ENCODE assay signal across 13 cellular contexts in the genomic region with DNA sequence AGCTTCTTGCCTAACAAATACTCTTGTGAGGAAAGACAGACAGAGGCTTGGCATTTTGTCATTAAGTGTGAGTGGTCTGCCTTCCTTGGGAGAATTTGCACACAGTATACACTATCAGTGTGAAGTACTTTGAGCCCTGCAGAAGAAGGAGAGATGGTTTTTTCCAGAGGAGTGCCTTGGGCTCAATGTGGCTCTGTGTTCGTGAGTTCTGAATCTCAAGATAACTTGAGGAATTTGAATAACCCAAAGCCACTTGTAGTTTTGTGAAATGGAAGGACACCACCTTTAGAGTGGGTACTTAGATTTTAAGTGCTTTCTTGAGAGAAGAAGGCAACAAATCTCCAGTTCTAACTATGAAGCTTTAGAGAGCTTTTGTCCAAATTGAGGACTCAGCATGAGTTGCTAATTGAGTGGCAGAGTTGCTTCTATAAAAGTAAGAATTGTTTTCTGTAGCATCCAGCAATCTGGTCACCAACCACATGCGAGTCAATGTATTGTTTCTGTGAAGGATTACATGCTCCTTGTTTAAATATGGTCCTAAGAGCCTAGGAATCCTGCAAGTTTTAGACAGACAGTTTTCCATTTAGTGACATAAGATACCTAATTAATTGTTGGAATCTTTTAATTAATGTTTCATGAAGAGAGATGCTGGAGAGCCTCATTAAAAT.
DNase-seq lines count a peak whose midpoint lies in the region; ATAC-seq, FAIRE-seq and TF ChIP-seq lines count a peak whose summit lies in the region.
"Had no signal": no experiment of that assay in that cellular context is flagged by ENCODE, and none has a peak within 500 bp of the region (broad histone marks: within the 10 kb centered on the region; RNA-seq: fewer than 3 reads in every experiment).

No MANE protein-coding gene starts in this region.

- no peaks in the 10 kb centered on the region for H3K27me3 ChIP-seq in RWPE2 (ENCODE audit: insufficient read depth, poor library complexity, severe bottlenecking)
- no peaks in the 10 kb centered on the region for H3K27me3 ChIP-seq in endothelial cell of umbilical vein (ENCODE audit: control insufficient read depth in 2 of 2, insufficient read depth in 2 of 2, low read length in 2 of 2)
- H3K27me3 ChIP-seq in naive thymus-derived CD4-positive, alpha-beta T cell (ENCODE audit: control insufficient read depth in 2 of 2, insufficient read depth in 2 of 2, low read length in 2 of 2): no peaks in the 10 kb centered on the region
- H3K27me3 ChIP-seq: ascending aorta, right atrium auricular region had no signal

- H3K9ac ChIP-seq in endothelial cell of umbilical vein (replicated peaks; ENCODE audit: extremely low read depth, insufficient read depth, low read length): no peak overlapping the region

- no peak for TF ChIP-seq CTCF in RWPE2 (IDR thresholded peaks at IDR 0.05; ENCODE audit: poor library complexity, severe bottlenecking)
- TF ChIP-seq CTCF in endothelial cell of umbilical vein (IDR thresholded peaks at IDR 0.05; ENCODE audit: extremely low read depth in 1 of 2, insufficient read depth in 1 of 2, low read depth in 1 of 2, low read length in 2 of 2): no peak
- TF ChIP-seq CTCF in progenitor cell of endocrine pancreas (IDR thresholded peaks at IDR 0.05; ENCODE audit: unreplicated experiment): no peak

- TF ChIP-seq POLR2A in H54 (IDR thresholded peaks at IDR 0.05; ENCODE audit: low read depth, low read length) (no peak), endothelial cell of umbilical vein (IDR thresholded peaks at IDR 0.05; ENCODE audit: low read depth, low read length) (no peak)

- POLR2A ChIA-PET in endothelial cell of umbilical vein (lab: Charles Lee): no interaction called here
- POLR2A ChIA-PET in naive thymus-derived CD4-positive, alpha-beta T cell (lab: Charles Lee): no interaction called here

- H3K4me3 Mint-ChIP-seq in progenitor cell of endocrine pancreas (ENCODE audit: low read depth): no peak overlapping the region
- peak overlapping the region in 5 of 10 donors; percentile 4 to 52 (median 21) for H3K4me3 Mint-ChIP-seq in naive thymus-derived CD4-positive, alpha-beta T cell
- H3K4me3 Mint-ChIP-seq: endodermal cell had no signal

- H2AFZ ChIP-seq in endothelial cell of umbilical vein (ENCODE audit: low read depth, low read length): no peak overlapping the region

- ATAC-seq in RWPE2 (ENCODE audit: low read depth) (no peak), HG02840 (IDR thresholded peaks at IDR 0.05; ENCODE audit: low FRiP score, unreplicated experiment) (no peak)
- ATAC-seq in naive thymus-derived CD4-positive, alpha-beta T cell: no peak
- ATAC-seq: K562 had no signal

- no peaks in the 10 kb centered on the region for H3K9me1 ChIP-seq in endothelial cell of umbilical vein (replicated peaks; ENCODE audit: control insufficient read depth, extremely low read depth, insufficient read depth, low read length)

- no peaks in the 10 kb centered on the region for H3K9me3 Mint-ChIP-seq in progenitor cell of endocrine pancreas (ENCODE audit: low read depth)
- H3K9me3 Mint-ChIP-seq in naive thymus-derived CD4-positive, alpha-beta T cell: peaks cover 0 to 9% (median 0%) of the 10 kb centered on the region in 11 donors
- H3K9me3 Mint-ChIP-seq: endodermal cell had no signal

- peak overlapping the region; percentile 54 for H3K4me2 ChIP-seq in endothelial cell of umbilical vein (ENCODE audit: insufficient read depth, low read length)

- no peak for DNase-seq in H54 (ENCODE audit: insufficient read length, low spot score)
- DNase-seq in RWPE2 (ENCODE audit: low spot score): no peak
- DNase-seq in endothelial cell of umbilical vein (ENCODE audit: low read depth, low spot score): no peak
- peak; percentile 43 for DNase-seq in pons (ENCODE audit: low spot score)
- DNase-seq in progenitor cell of endocrine pancreas (ENCODE audit: low spot score, unreplicated experiment): no peak
- no peak for DNase-seq in naive thymus-derived CD4-positive, alpha-beta T cell
- DNase-seq in stimulated activated CD4-positive, alpha-beta T cell treated with anti-CD3 and anti-CD28 coated beads, Interleukin-4, amount 100 ng/mL, for 1 hour: no peak
- DNase-seq: endodermal cell, NCI-H2081 treated with DMSO at 0.1 percent for 48 hours had no signal

- H3K4me3 ChIP-seq in RWPE2 (ENCODE audit: severe bottlenecking) (no peak overlapping the region), endothelial cell of umbilical vein (replicated peaks in 1 of 3; ENCODE audit: insufficient read depth in 1 of 3, low read depth in 1 of 3, low read length in 3 of 3) (no peak overlapping the region)
- no peak overlapping the region for H3K4me3 ChIP-seq in naive thymus-derived CD4-positive, alpha-beta T cell (ENCODE audit: low read length)
- H3K4me3 ChIP-seq: ascending aorta, K562, right atrium auricular region had no signal

- H3K27me3 Mint-ChIP-seq in progenitor cell of endocrine pancreas: no peaks in the 10 kb centered on the region
- no peaks in the 10 kb centered on the region for H3K27me3 Mint-ChIP-seq in naive thymus-derived CD4-positive, alpha-beta T cell

- H3K36me3 ChIP-seq in RWPE2 (ENCODE audit: low read depth): no peaks in the 10 kb centered on the region
- H3K36me3 ChIP-seq in endothelial cell of umbilical vein (ENCODE audit: control insufficient read depth in 2 of 2, extremely low read depth in 1 of 2, insufficient read depth in 2 of 2, low read length in 2 of 2): no peaks in the 10 kb centered on the region
- H3K36me3 ChIP-seq in naive thymus-derived CD4-positive, alpha-beta T cell (ENCODE audit: control insufficient read depth in 2 of 3, insufficient read depth in 3 of 3, low read length in 3 of 3): no peaks in the 10 kb centered on the region
- H3K36me3 ChIP-seq: ascending aorta, right atrium auricular region had no signal

- H3K36me3 Mint-ChIP-seq in progenitor cell of endocrine pancreas (ENCODE audit: insufficient read depth): no peaks in the 10 kb centered on the region
- peaks cover 0 to 21% (median 3%) of the 10 kb centered on the region in 5 donors for H3K36me3 Mint-ChIP-seq in naive thymus-derived CD4-positive, alpha-beta T cell

- H4K20me1 ChIP-seq in endothelial cell of umbilical vein (replicated peaks; ENCODE audit: control insufficient read depth, extremely low read depth, insufficient read depth, low read length): no peaks in the 10 kb centered on the region

- H3K9me3 ChIP-seq in RWPE2 (ENCODE audit: severe bottlenecking) (no peaks in the 10 kb centered on the region), endothelial cell of umbilical vein (replicated peaks; ENCODE audit: control insufficient read depth, insufficient read depth, low read length) (no peaks in the 10 kb centered on the region)
- no peaks in the 10 kb centered on the region for H3K9me3 ChIP-seq in naive thymus-derived CD4-positive, alpha-beta T cell (ENCODE audit: control insufficient read depth in 2 of 3, low read length in 3 of 3)
- H3K9me3 ChIP-seq: ascending aorta, right atrium auricular region had no signal

- H3K4me1 ChIP-seq in RWPE2 (ENCODE audit: insufficient read depth, poor library complexity, severe bottlenecking) (peaks cover 73% of the 10 kb centered on the region), endothelial cell of umbilical vein (ENCODE audit: control insufficient read depth, extremely low read depth, insufficient read depth, low read length) (peaks cover 45% of the 10 kb centered on the region)
- H3K4me1 ChIP-seq in naive thymus-derived CD4-positive, alpha-beta T cell (ENCODE audit: control insufficient read depth in 2 of 2, insufficient read depth in 2 of 2, low read length in 2 of 2): peaks cover 25 to 37% of the 10 kb centered on the region in 2 donors

- BruUV-seq in endothelial cell of umbilical vein (replicated peaks; lab: Mats Ljungman, UMichigan): no TSS peak

- peak; percentile 58 for FAIRE-seq in H54 (lab: Jason Lieb, UNC)
- FAIRE-seq in endothelial cell of umbilical vein (lab: Jason Lieb, UNC): no peak
- FAIRE-seq: K562 had no signal

- dilution Hi-C loops in endothelial cell of umbilical vein (cut with MboI; ENCODE audit: extremely low pct_ligation_motif_present, low sequenced_read_pairs): no loop called here

- no peaks in the 10 kb centered on the region for H3K79me2 ChIP-seq in endothelial cell of umbilical vein (ENCODE audit: control insufficient read depth, insufficient read depth, low read length)

- peak overlapping the region; percentile 87 for H3K27ac ChIP-seq in RWPE2 (ENCODE audit: poor library complexity, severe bottlenecking)
- no peak overlapping the region for H3K27ac ChIP-seq in endothelial cell of umbilical vein (ENCODE audit: insufficient read depth, low read depth, low read length)
- H3K27ac ChIP-seq in naive thymus-derived CD4-positive, alpha-beta T cell (ENCODE audit: low read depth, low read length): no peak overlapping the region
- H3K27ac ChIP-seq: ascending aorta had no signal

- H3K4me1 Mint-ChIP-seq in progenitor cell of endocrine pancreas (ENCODE audit: low read depth): peaks cover 11% of the 10 kb centered on the region
- peaks cover 35 to 77% (median 65%) of the 10 kb centered on the region in 7 donors for H3K4me1 Mint-ChIP-seq in naive thymus-derived CD4-positive, alpha-beta T cell

- intact Hi-C loops in endothelial cell of umbilical vein (cut with micrococcal nuclease): no loop called here
- intact Hi-C loops in naive thymus-derived CD4-positive, alpha-beta T cell (cut with micrococcal nuclease): loop anchor here in 1 of 2 donors (5.0 kb wide), 1 partner anchor 43 kb away; no protein-coding TSS in a partner anchor

- no peak overlapping the region for H3K27ac Mint-ChIP-seq in progenitor cell of endocrine pancreas
- H3K27ac Mint-ChIP-seq in naive thymus-derived CD4-positive, alpha-beta T cell: peak overlapping the region in 2 of 9 donors; percentile 47 to 57
- H3K27ac Mint-ChIP-seq: endodermal cell had no signal

- CTCF ChIA-PET in endothelial cell of umbilical vein (lab: Charles Lee): interaction anchor here (1.1 kb wide), 1 partner anchor 136 kb away, joined by 3 read pairs; no protein-coding TSS in a partner anchor
- CTCF ChIA-PET in naive thymus-derived CD4-positive, alpha-beta T cell (lab: Charles Lee): no interaction called here

TF ChIP-seq in endothelial cell of umbilical vein, 7 proteins besides CTCF, POLR2A, EP300 and RAD21:
- TF ChIP-seq FOS (IDR thresholded peaks at IDR 0.05; ENCODE audit: borderline replicate concordance, insufficient read depth, low read length): no peak
- TF ChIP-seq EZH2 (IDR thresholded peaks at IDR 0.05; ENCODE audit: borderline replicate concordance, low read depth, low read length, severe bottlenecking): no peak
- TF ChIP-seq POLR2AphosphoS5 (IDR thresholded peaks at IDR 0.05; ENCODE audit: insufficient read depth, low read depth, low read length): no peak
- TF ChIP-seq GATA2 (IDR thresholded peaks at IDR 0.05; ENCODE audit: insufficient read depth, insufficient read length, low read depth, low read length): no peak
- TF ChIP-seq MYC (IDR thresholded peaks at IDR 0.05; ENCODE audit: low read depth, low read length): no peak
- TF ChIP-seq JUN (IDR thresholded peaks at IDR 0.05; ENCODE audit: borderline replicate concordance, insufficient read depth, insufficient read length, low read depth): no peak
- TF ChIP-seq, protein P1, sequence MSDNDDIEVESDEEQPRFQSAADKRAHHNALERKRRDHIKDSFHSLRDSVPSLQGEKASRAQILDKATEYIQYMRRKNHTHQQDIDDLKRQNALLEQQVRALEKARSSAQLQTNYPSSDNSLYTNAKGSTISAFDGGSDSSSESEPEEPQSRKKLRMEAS (IDR thresholded peaks at IDR 0.05; ENCODE audit: insufficient read depth, insufficient read length): no peak
